21 cellular contexts compared by ENCODE assay signal in the genomic region with DNA sequence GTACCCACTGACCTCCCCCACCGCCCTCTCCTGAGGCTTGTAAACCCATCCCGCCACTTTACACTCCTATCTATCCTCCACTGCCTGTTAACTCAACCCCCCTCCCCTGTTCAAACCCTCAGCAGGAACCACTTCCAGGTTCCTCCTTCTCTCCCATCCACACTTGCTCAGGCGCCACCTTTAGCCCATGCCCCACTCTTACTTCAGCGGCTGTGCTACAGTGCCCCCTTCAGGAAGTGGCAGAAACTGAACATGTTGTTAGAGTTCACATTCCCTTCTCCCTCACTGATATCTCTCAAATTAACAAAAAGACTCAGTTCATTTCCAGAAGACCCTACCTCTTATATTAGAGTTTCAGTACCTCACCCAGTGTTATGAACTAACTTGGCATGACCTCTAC. TPM values are rescaled to one million over a fixed set of nuclear protein-coding genes. Genes with fewer than 3 reads are reported as not detected.
DNase-seq lines count a peak whose midpoint lies in the region; ATAC-seq and TF ChIP-seq lines count a peak whose summit lies in the region.
"Had no signal": no experiment of that assay in that cellular context is flagged by ENCODE, and none has a peak within 500 bp of the region (broad histone marks: within the 10 kb centered on the region; RNA-seq: fewer than 3 reads in every experiment).

No MANE protein-coding gene starts in this region.

- H3K27me3 ChIP-seq in DND-41 (ENCODE audit: insufficient read depth, low read length, poor library complexity) (no peaks in the 10 kb centered on the region), KMS-11 (ENCODE audit: insufficient read depth, low read depth) (no peaks in the 10 kb centered on the region), adipocyte (replicated peaks; ENCODE audit: control insufficient read depth, insufficient read depth, low read length) (no peaks in the 10 kb centered on the region), left ventricle myocardium inferior (ENCODE audit: low read depth) (no peaks in the 10 kb centered on the region)
- H3K27me3 ChIP-seq: thyroid gland had no signal

- intact Hi-C loops in left ventricle myocardium inferior (cut with micrococcal nuclease), result no loop called here

- H3K79me2 ChIP-seq in DND-41 (ENCODE audit: insufficient read depth, low read length), result peaks cover 66% of the 10 kb centered on the region
- no peaks in the 10 kb centered on the region for H3K79me2 ChIP-seq in KMS-11 (ENCODE audit: insufficient read depth, low read depth)

- H2AFZ ChIP-seq in DND-41 (ENCODE audit: low read depth, low read length) (no peak overlapping the region), KMS-11 (ENCODE audit: low read depth) (no peak overlapping the region)

- no peak overlapping the region for H3K4me2 ChIP-seq in DND-41 (ENCODE audit: insufficient read depth, low read length)
- H3K4me2 ChIP-seq in KMS-11, result no peak overlapping the region

- peak; percentile 24 for TF ChIP-seq CTCF in DND-41 (IDR thresholded peaks at IDR 0.05; ENCODE audit: borderline replicate concordance, extremely low read depth, low read length, poor library complexity, severe bottlenecking)
- TF ChIP-seq CTCF in KMS-11 (conservative IDR thresholded peaks at IDR 0.05; ENCODE audit: low read depth, low read length), result peak; percentile 36; the same call in 1 of the 2 replicates
- TF ChIP-seq CTCF in left ventricle myocardium inferior (IDR thresholded peaks at IDR 0.05; ENCODE audit: borderline replicate concordance), result no peak

- no peak for ATAC-seq in DND-41 (ENCODE audit: insufficient read depth, low read depth)
- no peak for ATAC-seq in left lobe of liver
- ATAC-seq in GM19035 (IDR thresholded peaks at IDR 0.05; ENCODE audit: unreplicated experiment), result no peak

- H3K27ac ChIP-seq in DND-41 (ENCODE audit: low read length), result no peak overlapping the region
- no peak overlapping the region for H3K27ac ChIP-seq in KMS-11
- H3K27ac ChIP-seq in left ventricle myocardium inferior (replicated peaks), result no peak overlapping the region
- H3K27ac ChIP-seq: thyroid gland had no signal

- no peaks in the 10 kb centered on the region for H3K4me1 ChIP-seq in DND-41 (ENCODE audit: insufficient read depth, low read length)
- no peaks in the 10 kb centered on the region for H3K4me1 ChIP-seq in KMS-11 (ENCODE audit: low read depth, poor library complexity, severe bottlenecking)
- H3K4me1 ChIP-seq in adipocyte (ENCODE audit: control insufficient read depth, insufficient read depth, low read length), result no peaks in the 10 kb centered on the region
- H3K4me1 ChIP-seq in left ventricle myocardium inferior, result peaks cover 36% of the 10 kb centered on the region
- H3K4me1 ChIP-seq: HAP-1, thyroid gland had no signal

- H3K4me3 ChIP-seq in DND-41 (ENCODE audit: low read depth in 1 of 2, low read length in 2 of 2), result no peak overlapping the region
- no peak overlapping the region for H3K4me3 ChIP-seq in KMS-11 (IDR thresholded peaks at IDR 0.05; ENCODE audit: insufficient read depth, low read depth, low read length)
- H3K4me3 ChIP-seq in adipocyte (ENCODE audit: low read length), result peak overlapping the region; percentile 67
- H3K4me3 ChIP-seq in left ventricle myocardium inferior, result no peak overlapping the region
- H3K4me3 ChIP-seq: HAP-1, thyroid gland had no signal

- peaks cover 85% of the 10 kb centered on the region for H3K36me3 ChIP-seq in DND-41 (ENCODE audit: insufficient read depth, low read length)
- no peaks in the 10 kb centered on the region for H3K36me3 ChIP-seq in KMS-11 (ENCODE audit: insufficient read depth)
- peaks cover 90% of the 10 kb centered on the region for H3K36me3 ChIP-seq in adipocyte (ENCODE audit: control insufficient read depth, insufficient read depth, low read length, severe bottlenecking)
- H3K36me3 ChIP-seq in left ventricle myocardium inferior, result peaks cover 85% of the 10 kb centered on the region

- DNase-seq in DND-41, result no peak
- DNase-seq in adipocyte (ENCODE audit: low read depth), result no peak
- DNase-seq in iPS-NIHi11 (ENCODE audit: low spot score), result peak; percentile 35
- no peak for DNase-seq in GOT3 (lab: John Stamatoyannopoulos, UW)
- no peak for DNase-seq in left lobe of liver (ENCODE audit: low spot score)
- DNase-seq in left ventricle myocardium inferior, result no peak
- DNase-seq: activated gamma-delta T cell treated with Interleukin-2 at 50 U/mL for 16 hours; amniotic stem cell; CD4-positive, CD25-positive, alpha-beta regulatory T cell; DMS 273 treated with DMSO at 0.1 percent for 48 hours; Kasumi-1; NCI-H1105; NCI-H524 treated with DMSO at 0.1 percent for 48 hours; nephron progenitor cell; SHP77; stimulated activated CD4-positive, alpha-beta T cell treated with anti-CD3 and anti-CD28 coated beads, Interleukin-1b, Interleukin-23, amount 100 ng/mL, for 48 hours; stimulated activated naive CD4-positive, alpha-beta T cell; thyroid gland had no signal

- no peak overlapping the region for H3K9ac ChIP-seq in DND-41 (ENCODE audit: low read depth, low read length)
- no peak overlapping the region for H3K9ac ChIP-seq in KMS-11
- H3K9ac ChIP-seq in adipocyte (ENCODE audit: low read length), result no peak overlapping the region

- H4K20me1 ChIP-seq in DND-41 (ENCODE audit: insufficient read depth, low read length) (no peaks in the 10 kb centered on the region), KMS-11 (ENCODE audit: insufficient read depth) (no peaks in the 10 kb centered on the region)

- H3K9me3 ChIP-seq in DND-41 (ENCODE audit: insufficient read depth, low read length, severe bottlenecking) (peaks cover 74% of the 10 kb centered on the region), adipocyte (ENCODE audit: control insufficient read depth, low read length) (peaks cover 100% of the 10 kb centered on the region), left ventricle myocardium inferior (replicated peaks) (peaks cover 100% of the 10 kb centered on the region)
- H3K9me3 ChIP-seq: thyroid gland had no signal

RNA-seq across cellular contexts. Expression of a gene that starts 49.4 kb away (rescaled TPM):
- 16.2 TPM for total RNA-seq in left lobe of liver
- 101 TPM for total RNA-seq in left ventricle myocardium inferior
